Comparison of ENCODE assay signal across 32 cellular contexts in the genomic region with DNA sequence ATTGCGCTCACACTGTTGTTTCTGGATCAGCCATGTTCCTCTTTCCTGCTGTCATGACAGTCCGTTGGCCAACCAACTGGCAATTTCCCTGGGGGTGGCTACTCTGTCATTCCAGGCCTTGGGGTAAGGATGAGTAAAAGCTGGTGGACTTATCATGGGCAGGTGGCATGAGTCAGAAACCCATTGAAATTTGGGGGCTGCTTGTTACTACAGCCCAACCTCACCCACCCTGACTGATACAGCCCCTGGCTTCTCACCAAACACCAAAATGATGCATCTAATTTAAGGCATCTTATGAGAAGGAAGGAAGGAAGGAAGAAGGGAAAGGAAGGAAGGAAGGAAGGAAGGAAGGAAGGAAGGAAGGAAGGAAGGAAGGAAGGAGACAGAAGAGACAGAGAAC. TPM values are rescaled to one million over a fixed set of nuclear protein-coding genes. Genes with fewer than 3 reads are reported as not detected.
"Had no signal": no experiment of that assay in that cellular context is flagged by ENCODE, and none has a peak within 500 bp of the region (broad histone marks: within the 10 kb centered on the region; RNA-seq: fewer than 3 reads in every experiment).

No MANE protein-coding gene starts in this region.

- H3K27ac ChIP-seq: neutrophil, pancreas, psoas muscle, skin epidermis, spleen, suprapubic skin, testis, tibial artery, transverse colon, upper lobe of right lung, vagina had no signal

- H3K9me3 ChIP-seq: neutrophil, pancreas, testis, upper lobe of right lung, vagina had no signal

- ATAC-seq: naive thymus-derived CD8-positive, alpha-beta T cell; natural killer cell treated with Interleukin-12 subunit alpha and Interleukin-12 subunit beta and Interleukin-15 and Interleukin-18, amount 100 ng/mL, for 72 hours; pancreas; right cardiac atrium; sciatic nerve; stimulated activated memory B cell treated with anti-CD40 and anti-IgM and Interleukin-4, amounts not matched to agents 10 μg/mL and 1 μg/mL and 100 μg/mL, for 72 hours; stimulated activated naive CD8-positive, alpha-beta T cell treated with anti-CD3 and anti-CD28 coated beads, Interleukin-15, amount 100 ng/mL, for 72 hours; stimulated activated naive CD8-positive, alpha-beta T cell treated with anti-CD3 and anti-CD28 coated beads, Interleukin-15, Interleukin-2, amounts not matched to agents 100 U/mL and 50 U/mL, for 24 hours; upper lobe of right lung had no signal

- H3K36me3 ChIP-seq: neutrophil, pancreas, spleen, suprapubic skin, tibial artery, transverse colon, upper lobe of right lung, vagina had no signal

- H3K27me3 ChIP-seq: pancreas, testis, upper lobe of right lung, vagina had no signal

- DNase-seq: naive thymus-derived CD8-positive, alpha-beta T cell; nephron progenitor cell; nucleus accumbens; pancreas; psoas muscle; right cardiac atrium; spleen; stimulated activated CD4-positive, alpha-beta T cell treated with anti-CD3 and anti-CD28 coated beads, Interleukin-12 subunit alpha, Interleukin-12 subunit beta, amount 100 ng/mL, for 4 hours; stimulated activated CD4-positive, alpha-beta T cell treated with anti-CD3 and anti-CD28 coated beads, Interleukin-1b, Interleukin-23, amount 100 ng/mL, for 48 hours; stimulated activated CD4-positive, alpha-beta T cell treated with anti-CD3 and anti-CD28 coated beads, Interleukin-4, amount 100 ng/mL, for 1 hour; stimulated activated CD4-positive, alpha-beta T cell treated with anti-CD3 and anti-CD28 coated beads, Interleukin-4, amount 100 ng/mL, for 4 hours; stimulated activated CD8-positive, alpha-beta memory T cell treated with anti-CD3 and anti-CD28 coated beads, Interleukin-4, amount 100 ng/mL, for 48 hours; stimulated activated naive CD4-positive, alpha-beta T cell; stimulated activated naive CD8-positive, alpha-beta T cell treated with anti-CD3 and anti-CD28 coated beads, Interleukin-15, amount 100 ng/mL, for 72 hours; stimulated activated naive CD8-positive, alpha-beta T cell treated with anti-CD3 and anti-CD28 coated beads, Interleukin-15, Interleukin-2, amounts not matched to agents 100 U/mL and 50 U/mL, for 24 hours; substantia nigra; testis; transverse colon; upper lobe of right lung had no signal

- H3K4me3 ChIP-seq: pancreas, psoas muscle, skin epidermis, smooth muscle cell, spleen, suprapubic skin, testis, tibial artery, transverse colon, upper lobe of right lung, vagina had no signal

- H3K4me2 ChIP-seq: smooth muscle cell had no signal

- H3K4me1 ChIP-seq: pancreas, psoas muscle, spleen, suprapubic skin, testis, tibial artery, transverse colon, upper lobe of right lung, vagina had no signal

- FAIRE-seq: pancreas had no signal

RNA-seq across cellular contexts. Expression of gene CRHR1, which starts 53.9 kb away (rescaled TPM):
- total RNA-seq: naive thymus-derived CD8-positive, alpha-beta T cell; natural killer cell treated with Interleukin-12 subunit alpha and Interleukin-12 subunit beta and Interleukin-15 and Interleukin-18, amount 100 ng/mL, for 72 hours; omental fat pad; osteocyte; progenitor cell of endocrine pancreas; renal cortical epithelial cell; right cardiac atrium; spleen; transverse colon; upper lobe of right lung had no signal
- polyA plus RNA-seq: naive thymus-derived CD8-positive, alpha-beta T cell; pancreas; right cardiac atrium; smooth muscle cell had no signal
